ENCODE assay signal across 10 cellular contexts in genomic region chr10:14553434-14553833, GRCh38.
DNase-seq lines count a peak whose midpoint lies in the region; ATAC-seq and TF ChIP-seq lines count a peak whose summit lies in the region.
"Had no signal": no experiment of that assay in that cellular context is flagged by ENCODE, and none has a peak within 500 bp of the region (broad histone marks: within the 10 kb centered on the region; RNA-seq: fewer than 3 reads in every experiment).

No MANE protein-coding gene starts in this region.

- H3K36me3 Mint-ChIP-seq in activated CD4-positive, alpha-beta T cell treated with anti-CD3 and anti-CD28 coated beads for 36 hours (ENCODE audit: low read depth), result peaks cover 60% of the 10 kb centered on the region

- CTCF ChIA-PET in activated CD4-positive, alpha-beta T cell treated with anti-CD3 and anti-CD28 coated beads for 36 hours (lab: Charles Lee), result interaction anchor here (0.7 to 4.2 kb wide), 7 partner anchors 9 to 54 kb away, joined by 3 to 22 read pairs (median 3); no protein-coding TSS in a partner anchor
- CTCF ChIA-PET in RWPE1 (lab: Yijun Ruan, JAX), result no interaction called here

- peak overlapping the region; percentile 74 for H3K27ac Mint-ChIP-seq in activated CD4-positive, alpha-beta T cell treated with anti-CD3 and anti-CD28 coated beads for 36 hours

- H3K27me3 Mint-ChIP-seq in activated CD4-positive, alpha-beta T cell treated with anti-CD3 and anti-CD28 coated beads for 36 hours, result no peaks in the 10 kb centered on the region

- H3K27ac ChIP-seq in RWPE1 (no peak overlapping the region), esophagus squamous epithelium (peak overlapping the region in 3 of 4 donors; percentile 24 to 81 (median 68))

- H3K4me3 Mint-ChIP-seq in activated CD4-positive, alpha-beta T cell treated with anti-CD3 and anti-CD28 coated beads for 36 hours, result no peak overlapping the region

- POLR2A ChIA-PET in activated CD4-positive, alpha-beta T cell treated with anti-CD3 and anti-CD28 coated beads for 36 hours (lab: Charles Lee), result interaction anchor here (0.7 to 2.6 kb wide), 5 partner anchors 9 to 368 kb away, joined by 3 to 15 read pairs (median 4); no protein-coding TSS in a partner anchor
- POLR2A ChIA-PET in RWPE1 (lab: Yijun Ruan, JAX; ENCODE audit: low non-redundant PET), result no interaction called here

- TF ChIP-seq CTCF in RWPE1 (conservative IDR thresholded peaks at IDR 0.05; ENCODE audit: low read depth) (no peak), esophagus squamous epithelium (IDR thresholded peaks at IDR 0.05) (no peak)

- peaks cover 89% of the 10 kb centered on the region for H3K4me1 Mint-ChIP-seq in activated CD4-positive, alpha-beta T cell treated with anti-CD3 and anti-CD28 coated beads for 36 hours

- intact Hi-C loops in activated CD4-positive, alpha-beta T cell treated with anti-CD3 and anti-CD28 coated beads for 36 hours (cut with DNase I, micrococcal nuclease), result no loop called here
- intact Hi-C loops in esophagus squamous epithelium (cut with DNase I), result no loop called here

- H3K4me1 ChIP-seq in esophagus squamous epithelium, result peaks cover 17 to 39% (median 18%) of the 10 kb centered on the region in 3 donors

- no peaks in the 10 kb centered on the region for H3K36me3 ChIP-seq in esophagus squamous epithelium

- no peaks in the 10 kb centered on the region for H3K9me3 Mint-ChIP-seq in activated CD4-positive, alpha-beta T cell treated with anti-CD3 and anti-CD28 coated beads for 36 hours (ENCODE audit: low read depth)

- DNase-seq in activated CD4-positive, alpha-beta T cell treated with anti-CD3 and anti-CD28 coated beads for 36 hours, result no peak
- DNase-seq in activated CD4-positive, alpha-beta T cell treated with anti-CD3 and anti-CD28 coated beads, Interleukin-2, amount 50 U/mL, for 48 hours, result no peak
- DNase-seq in RWPE1 (ENCODE audit: low spot score) (peak; percentile 20), esophagus squamous epithelium (lab: John Stamatoyannopoulos, UW) (no peak), stromal cell of bone marrow (ENCODE audit: low read depth) (peak; percentile 72), NCI-H2081 (lab: John Stamatoyannopoulos, UW) (no peak)
- DNase-seq: NCI-H1048 had no signal

- no peaks in the 10 kb centered on the region for H3K9me3 ChIP-seq in esophagus squamous epithelium

- no peak for TF ChIP-seq POLR2A in esophagus squamous epithelium (IDR thresholded peaks at IDR 0.05)

- 64 to 80% methylated on average over 1 of the region's 1 CpG for WGBS in esophagus squamous epithelium, 2 donors

- H3K27me3 ChIP-seq in esophagus squamous epithelium, result no peaks in the 10 kb centered on the region

- peak; percentile 48 for ATAC-seq in activated CD4-positive, alpha-beta T cell treated with anti-CD3 and anti-CD28 coated beads for 36 hours
- ATAC-seq in GM19328 (IDR thresholded peaks at IDR 0.05; ENCODE audit: unreplicated experiment) (no peak), GM18498 (IDR thresholded peaks at IDR 0.05; ENCODE audit: unreplicated experiment) (no peak)

- no peak overlapping the region for H3K4me3 ChIP-seq in esophagus squamous epithelium
- H3K4me3 ChIP-seq: lung had no signal

Comparison
In these comparisons a context has a peak if more than half of its experiments do, and no peak if none do; other contexts are left out.
1. DNase-seq: peak in RWPE1 (single experiment) and stromal cell of bone marrow (single experiment); none in activated CD4-positive, alpha-beta T cell treated with anti-CD3 and anti-CD28 coated beads for 36 hours (single experiment), activated CD4-positive, alpha-beta T cell treated with anti-CD3 and anti-CD28 coated beads, Interleukin-2, amount 50 U/mL, for 48 hours (0 of 2), esophagus squamous epithelium (single experiment) and NCI-H2081 (0 of 2).